Comparison of ENCODE assay signal across 1 cellular context in genomic region chr12:108720757-108721514, GRCh38.
TF ChIP-seq lines count a peak whose summit lies in the region.

No MANE protein-coding gene starts in this region.

TF ChIP-seq in HepG2, 621 proteins besides CTCF, POLR2A, EP300 and RAD21:
- TF ChIP-seq ZNF281 (CRISPR knock-in tag; IDR thresholded peaks at IDR 0.05; ENCODE audit: borderline replicate concordance), result no peak
- TF ChIP-seq ZNF570 (CRISPR knock-in tag; IDR thresholded peaks at IDR 0.05; ENCODE audit: borderline replicate concordance), result no peak
- no peak for TF ChIP-seq MZF1 (CRISPR knock-in tag; IDR thresholded peaks at IDR 0.05; ENCODE audit: borderline replicate concordance)
- no peak for TF ChIP-seq HINFP (CRISPR knock-in tag; IDR thresholded peaks at IDR 0.05; ENCODE audit: low read depth)
TF ChIP-seq in HepG2: peak in this region for 0.
